ENCODE assay signal across 8 cellular contexts in genomic region chr10:17648243-17648750, GRCh38. TPM values are rescaled to one million over a fixed set of nuclear protein-coding genes. Genes with fewer than 3 reads are reported as not detected.
DNase-seq lines count a peak whose midpoint lies in the region; ATAC-seq, FAIRE-seq and TF ChIP-seq lines count a peak whose summit lies in the region.
"Not testable (repeated sequence)": the region's sequence is repeated elsewhere in the genome, so short reads cannot be mapped to it uniquely, and the experiment has no call there.

No MANE protein-coding gene starts in this region.

- not testable (repeated sequence) for H3K27me3 ChIP-seq in CD8-positive, alpha-beta memory T cell (ENCODE audit: insufficient read depth, low read length, poor library complexity, severe bottlenecking); HepG2 (ENCODE audit: control insufficient read depth in 1 of 2, insufficient read depth in 2 of 2, low read length in 2 of 2)

- CTCF ChIA-PET in CD8-positive, alpha-beta memory T cell (lab: Charles Lee): interaction anchor here (1.3 to 1.8 kb wide), 3 partner anchors 25 to 88 kb away, joined by 3 to 4 read pairs (median 4); no protein-coding TSS in a partner anchor
- CTCF ChIA-PET in activated CD4-positive, alpha-beta T cell treated with anti-CD3 and anti-CD28 coated beads, Interleukin-2, amount 10 ng/mL, durations not matched to agents 7 days and 5 days (lab: Charles Lee): interaction anchor here (0.9 to 1.6 kb wide), 2 partner anchors 14 to 31 kb away, joined by 3 to 4 read pairs; partner anchors contain the start of gene HACD1
- CTCF ChIA-PET in HepG2 (lab: Yijun Ruan, JAX; ENCODE audit: low intra/inter-chr PET ratio, low total read pairs): not testable (repeated sequence)

- H3K79me2 ChIP-seq in HepG2 (ENCODE audit: insufficient read depth, low read length): peaks cover 94% of the 10 kb centered on the region

- TF ChIP-seq CTCF in HepG2 (CRISPR knock-in tag; IDR thresholded peaks at IDR 0.05): not testable (repeated sequence)

- peaks cover 66 to 95% (median 90%) of the 10 kb centered on the region in 3 donors for H3K4me1 Mint-ChIP-seq in CD8-positive, alpha-beta memory T cell
- peaks cover 63% of the 10 kb centered on the region for H3K4me1 Mint-ChIP-seq in activated CD4-positive, alpha-beta T cell treated with anti-CD3 and anti-CD28 coated beads, Interleukin-2, amount 10 ng/mL, durations not matched to agents 7 days and 5 days
- peaks cover 78% of the 10 kb centered on the region for H3K4me1 Mint-ChIP-seq in activated T-cell treated with anti-CD3 and anti-CD28 coated beads, Interleukin-2, amount 50 U/mL, for 24 hours (ENCODE audit: low read depth)
- H3K4me1 Mint-ChIP-seq in activated naive CD8-positive, alpha-beta T cell treated with anti-CD3 and anti-CD28 coated beads, Interleukin-2, amount 50 U/mL, for 24 hours: peaks cover 85% of the 10 kb centered on the region

- peaks cover 51% of the 10 kb centered on the region for H3K4me1 ChIP-seq in CD8-positive, alpha-beta memory T cell (ENCODE audit: insufficient read depth, low read length)
- peaks cover 77% of the 10 kb centered on the region for H3K4me1 ChIP-seq in HepG2 (ENCODE audit: insufficient read depth, low read length)

- 97% methylated on average over 9 of the region's 9 CpGs for WGBS in HepG2 (ENCODE audit: low lambda C conversion rate)

- peak overlapping the region; percentile 35 for H3K4me3 ChIP-seq in CD8-positive, alpha-beta memory T cell (ENCODE audit: low read length)
- not testable (repeated sequence) for H3K4me3 ChIP-seq in HepG2 (replicated peaks in 1 of 3; ENCODE audit: insufficient read depth in 1 of 3, low read depth in 2 of 3, low read length in 3 of 3)

- peak; percentile 72 for ATAC-seq in activated naive CD8-positive, alpha-beta T cell treated with anti-CD3 and anti-CD28 coated beads, Interleukin-2, amount 50 U/mL, for 24 hours
- not testable (repeated sequence) for ATAC-seq in HepG2

- H3K27ac ChIP-seq in CD8-positive, alpha-beta memory T cell (ENCODE audit: low read depth, low read length): not testable (repeated sequence)
- peak overlapping the region; percentile 35 for H3K27ac ChIP-seq in HepG2 (ENCODE audit: extremely low read length, insufficient read depth, low read length)

- H3K36me3 Mint-ChIP-seq in CD8-positive, alpha-beta memory T cell: peaks cover 10 to 40% (median 17%) of the 10 kb centered on the region in 3 donors
- peaks cover 57% of the 10 kb centered on the region for H3K36me3 Mint-ChIP-seq in activated CD4-positive, alpha-beta T cell treated with anti-CD3 and anti-CD28 coated beads, Interleukin-2, amount 10 ng/mL, durations not matched to agents 7 days and 5 days (ENCODE audit: low read depth)
- H3K36me3 Mint-ChIP-seq in activated T-cell treated with anti-CD3 and anti-CD28 coated beads, Interleukin-2, amount 50 U/mL, for 24 hours (ENCODE audit: low read depth): peaks cover 80% of the 10 kb centered on the region
- peaks cover 60% of the 10 kb centered on the region for H3K36me3 Mint-ChIP-seq in activated naive CD8-positive, alpha-beta T cell treated with anti-CD3 and anti-CD28 coated beads, Interleukin-2, amount 50 U/mL, for 24 hours (ENCODE audit: low read depth)

- TF ChIP-seq POLR2A in HepG2 (IDR thresholded peaks at IDR 0.05; ENCODE audit: insufficient read depth in 1 of 2, low read depth in 2 of 2, low read length in 2 of 2): not testable (repeated sequence)

- not testable (repeated sequence) for TF ChIP-seq EP300 in HepG2 (IDR thresholded peaks at IDR 0.05; ENCODE audit: low read depth in 2 of 2, low read length in 2 of 2); HepG2 (CRISPR knock-in tag; IDR thresholded peaks at IDR 0.05; ENCODE audit: borderline replicate concordance)

- TF ChIP-seq RAD21 in HepG2 (CRISPR knock-in tag; IDR thresholded peaks at IDR 0.05): not testable (repeated sequence)

- not testable (repeated sequence) for BruUV-seq in HepG2 (replicated peaks; lab: Mats Ljungman, UMichigan)

- in situ Hi-C loops in HepG2 (cut with HindIII; ENCODE audit: extremely low pct_ligation_motif_present, low pct_unique_long_range_greater_than_20kb): not testable (repeated sequence)

- not testable (repeated sequence) for H3K36me3 ChIP-seq in CD8-positive, alpha-beta memory T cell (ENCODE audit: insufficient read depth, low read length); HepG2 (replicated peaks in 1 of 2; ENCODE audit: control insufficient read depth in 1 of 2, insufficient read depth in 2 of 2, low read length in 2 of 2)

- intact Hi-C loops in HepG2 (cut with micrococcal nuclease; ENCODE audit: unreplicated experiment): not testable (repeated sequence)

- DNase-seq in CD8-positive, alpha-beta memory T cell: peak; percentile 6 to 68 (median 51)
- peak; percentile 16 for DNase-seq in T follicular helper cell (ENCODE audit: low read depth)
- peak; percentile 44 for DNase-seq in activated CD4-positive, alpha-beta T cell treated with anti-CD3 and anti-CD28 coated beads, Interleukin-2, amount 10 ng/mL, durations not matched to agents 7 days and 5 days
- peak; percentile 56 for DNase-seq in activated T-cell treated with anti-CD3 and anti-CD28 coated beads, Interleukin-2, amount 50 U/mL, for 24 hours
- DNase-seq in activated naive CD8-positive, alpha-beta T cell treated with anti-CD3 and anti-CD28 coated beads, Interleukin-2, amount 50 U/mL, for 24 hours: peak; percentile 75
- DNase-seq in HepG2 (ENCODE audit: low spot score): not testable (repeated sequence)
- peak; percentile 39 to 53 for DNase-seq in stimulated activated CD4-positive, alpha-beta T cell treated with anti-CD3 and anti-CD28 coated beads, Interleukin-2, amount 100 ng/mL, for 24 hours
- peak; percentile 42 to 80 for DNase-seq in stimulated activated CD8-positive, alpha-beta memory T cell treated with anti-CD3 and anti-CD28 coated beads, Interleukin-7, amount 100 ng/mL, for 48 hours (ENCODE audit: extremely low read depth in 1 of 2, low read depth in 1 of 2)

- H4K20me1 ChIP-seq in HepG2 (ENCODE audit: insufficient read depth, low read length): not testable (repeated sequence)

- H3K9me3 ChIP-seq in CD8-positive, alpha-beta memory T cell (ENCODE audit: low read length); HepG2 (ENCODE audit: low read length): not testable (repeated sequence)

- H3K4me2 ChIP-seq in HepG2 (ENCODE audit: low read depth, low read length): not testable (repeated sequence)

- not testable (repeated sequence) for H2AFZ ChIP-seq in HepG2 (ENCODE audit: low read length)

- POLR2A ChIA-PET in CD8-positive, alpha-beta memory T cell (lab: Charles Lee): interaction anchor here (1.1 kb wide), 1 partner anchor 14 kb away, joined by 3 read pairs; no protein-coding TSS in a partner anchor
- POLR2A ChIA-PET in activated CD4-positive, alpha-beta T cell treated with anti-CD3 and anti-CD28 coated beads, Interleukin-2, amount 10 ng/mL, durations not matched to agents 7 days and 5 days (lab: Charles Lee): interaction anchor here (0.6 kb wide), 1 partner anchor 153 kb away, joined by 3 read pairs; no protein-coding TSS in a partner anchor
- POLR2A ChIA-PET in HepG2 (lab: Yijun Ruan, JAX): interaction anchor here (1.7 kb wide), 1 partner anchor 25 kb away, joined by 4 read pairs; no protein-coding TSS in a partner anchor

- H3K27ac Mint-ChIP-seq in CD8-positive, alpha-beta memory T cell: peak overlapping the region; percentile 72 to 92 (median 86)
- peak overlapping the region; percentile 90 for H3K27ac Mint-ChIP-seq in activated CD4-positive, alpha-beta T cell treated with anti-CD3 and anti-CD28 coated beads, Interleukin-2, amount 10 ng/mL, durations not matched to agents 7 days and 5 days
- H3K27ac Mint-ChIP-seq in activated T-cell treated with anti-CD3 and anti-CD28 coated beads, Interleukin-2, amount 50 U/mL, for 24 hours: peak overlapping the region; percentile 91
- peak overlapping the region; percentile 91 for H3K27ac Mint-ChIP-seq in activated naive CD8-positive, alpha-beta T cell treated with anti-CD3 and anti-CD28 coated beads, Interleukin-2, amount 50 U/mL, for 24 hours

- not testable (repeated sequence) for H3K27me3 Mint-ChIP-seq in CD8-positive, alpha-beta memory T cell; activated CD4-positive, alpha-beta T cell treated with anti-CD3 and anti-CD28 coated beads, Interleukin-2, amount 10 ng/mL, durations not matched to agents 7 days and 5 days; activated T-cell treated with anti-CD3 and anti-CD28 coated beads, Interleukin-2, amount 50 U/mL, for 24 hours; activated naive CD8-positive, alpha-beta T cell treated with anti-CD3 and anti-CD28 coated beads, Interleukin-2, amount 50 U/mL, for 24 hours

- H3K9me3 Mint-ChIP-seq in CD8-positive, alpha-beta memory T cell; activated T-cell treated with anti-CD3 and anti-CD28 coated beads, Interleukin-2, amount 50 U/mL, for 24 hours: not testable (repeated sequence)
- peaks cover 24% of the 10 kb centered on the region for H3K9me3 Mint-ChIP-seq in activated CD4-positive, alpha-beta T cell treated with anti-CD3 and anti-CD28 coated beads, Interleukin-2, amount 10 ng/mL, durations not matched to agents 7 days and 5 days
- H3K9me3 Mint-ChIP-seq in activated naive CD8-positive, alpha-beta T cell treated with anti-CD3 and anti-CD28 coated beads, Interleukin-2, amount 50 U/mL, for 24 hours: peaks cover 10% of the 10 kb centered on the region

- H3K4me3 Mint-ChIP-seq in CD8-positive, alpha-beta memory T cell: peak overlapping the region; percentile 51 to 82 (median 72)
- H3K4me3 Mint-ChIP-seq in activated CD4-positive, alpha-beta T cell treated with anti-CD3 and anti-CD28 coated beads, Interleukin-2, amount 10 ng/mL, durations not matched to agents 7 days and 5 days: peak overlapping the region; percentile 61
- peak overlapping the region; percentile 60 for H3K4me3 Mint-ChIP-seq in activated T-cell treated with anti-CD3 and anti-CD28 coated beads, Interleukin-2, amount 50 U/mL, for 24 hours
- peak overlapping the region; percentile 64 for H3K4me3 Mint-ChIP-seq in activated naive CD8-positive, alpha-beta T cell treated with anti-CD3 and anti-CD28 coated beads, Interleukin-2, amount 50 U/mL, for 24 hours

- FAIRE-seq in HepG2 (lab: Jason Lieb, UNC): not testable (repeated sequence)

- not testable (repeated sequence) for H3K9ac ChIP-seq in HepG2 (ENCODE audit: insufficient read depth, low read depth, low read length)

RNA-seq across cellular contexts. Expression of gene STAM, which starts 4.3 kb away (rescaled TPM):
- total RNA-seq in CD8-positive, alpha-beta memory T cell: 10 to 100 TPM; 18.5 to 22.3 TPM
- 7.8 TPM for polyA plus RNA-seq in CD8-positive, alpha-beta memory T cell
- total RNA-seq in activated CD4-positive, alpha-beta T cell treated with anti-CD3 and anti-CD28 coated beads, Interleukin-2, amount 10 ng/mL, durations not matched to agents 7 days and 5 days: 10 to 100 TPM; 16.6 to 23.8 TPM
- 25.1 and 31.7 TPM in 2 replicates for total RNA-seq in HepG2 (2016; rRNA removed; fragmentation: Illumina TruSeq; extraction: Trizol)
- total RNA-seq in HepG2 (2016; cell fraction: cytosol; rRNA removed; fragmentation: Illumina TruSeq; extraction: Trizol; ENCODE audit: low read depth): 5.4 TPM in 2 replicates
- total RNA-seq in HepG2 (2016; cell fraction: insoluble cytoplasmic fraction; rRNA removed; fragmentation: Illumina TruSeq; extraction: Trizol): 26.6 and 29.6 TPM in 2 replicates
- 11.2 and 11.3 TPM in 2 replicates for total RNA-seq in HepG2 (2016; cell fraction: membrane; rRNA removed; fragmentation: Illumina TruSeq; extraction: Trizol)
- total RNA-seq in HepG2 (2016; cell fraction: nucleus; rRNA removed; fragmentation: Illumina TruSeq; extraction: Trizol): 37.3 and 38.6 TPM in 2 replicates
- polyA plus RNA-seq in HepG2 (2011; rRNA removed): 17.7 and 19.5 TPM in 2 replicates
- 15.3 and 21.5 TPM in 2 replicates for polyA plus RNA-seq in HepG2 (2011; cell fraction: cytosol; rRNA removed)
- polyA plus RNA-seq in HepG2 (2011; cell fraction: nucleus; rRNA removed): 10.6 and 11.9 TPM in 2 replicates
- 15.8 and 19.6 TPM in 2 replicates for polyA plus RNA-seq in HepG2 (2012)
- 1.7 and 2.0 TPM in 2 replicates for polyA plus RNA-seq in HepG2 (2016; cell fraction: cytosol; fragmentation: Illumina TruSeq; extraction: Trizol; ENCODE audit: low read depth)
- polyA plus RNA-seq in HepG2 (2016; cell fraction: insoluble cytoplasmic fraction; fragmentation: Illumina TruSeq; extraction: Trizol; ENCODE audit: low read depth): 34.4 and 39.5 TPM in 2 replicates
- 5.8 and 6.3 TPM in 2 replicates for polyA plus RNA-seq in HepG2 (2016; cell fraction: membrane; fragmentation: Illumina TruSeq; extraction: Trizol; ENCODE audit: low read depth)
- 24.4 and 25.4 TPM in 2 replicates for polyA plus RNA-seq in HepG2 (2016; cell fraction: nucleus; fragmentation: Illumina TruSeq; extraction: Trizol; ENCODE audit: insufficient read depth, low read depth)
- 22.5 and 30.1 TPM in 2 replicates for polyA minus RNA-seq in HepG2 (2011; rRNA and poly(A)+ RNA removed; ENCODE audit: low replicate concordance)
- 20.3 and 26.5 TPM in 2 replicates for polyA minus RNA-seq in HepG2 (2011; cell fraction: cytosol; rRNA and poly(A)+ RNA removed)
- 95.6 and 102 TPM in 2 replicates for polyA minus RNA-seq in HepG2 (2011; cell fraction: nucleus; rRNA and poly(A)+ RNA removed)

RNA-seq across cellular contexts. Expression of gene HACD1, which starts 31.1 kb away (rescaled TPM):
- 1 to 10 TPM; 1.9 to 2.2 TPM for total RNA-seq in CD8-positive, alpha-beta memory T cell
- 1.1 TPM for polyA plus RNA-seq in CD8-positive, alpha-beta memory T cell
- under 1 TPM; 0.47 to 0.69 TPM for total RNA-seq in activated CD4-positive, alpha-beta T cell treated with anti-CD3 and anti-CD28 coated beads, Interleukin-2, amount 10 ng/mL, durations not matched to agents 7 days and 5 days
- 31.7 and 47.6 TPM in 2 replicates for total RNA-seq in HepG2 (2016; rRNA removed; fragmentation: Illumina TruSeq; extraction: Trizol)
- 24.9 and 27.9 TPM in 2 replicates for total RNA-seq in HepG2 (2016; cell fraction: cytosol; rRNA removed; fragmentation: Illumina TruSeq; extraction: Trizol; ENCODE audit: low read depth)
- total RNA-seq in HepG2 (2016; cell fraction: insoluble cytoplasmic fraction; rRNA removed; fragmentation: Illumina TruSeq; extraction: Trizol): 34.4 and 46.4 TPM in 2 replicates
- total RNA-seq in HepG2 (2016; cell fraction: membrane; rRNA removed; fragmentation: Illumina TruSeq; extraction: Trizol): 36.8 and 37.9 TPM in 2 replicates
- total RNA-seq in HepG2 (2016; cell fraction: nucleus; rRNA removed; fragmentation: Illumina TruSeq; extraction: Trizol): 41.2 and 41.6 TPM in 2 replicates
- polyA plus RNA-seq in HepG2 (2011; rRNA removed): 34.2 and 43.4 TPM in 2 replicates
- 12.3 and 17.0 TPM in 2 replicates for polyA plus RNA-seq in HepG2 (2011; cell fraction: cytosol; rRNA removed)
- 16.5 and 23.0 TPM in 2 replicates for polyA plus RNA-seq in HepG2 (2011; cell fraction: nucleus; rRNA removed)
- 24.3 and 26.8 TPM in 2 replicates for polyA plus RNA-seq in HepG2 (2012)
- polyA plus RNA-seq in HepG2 (2016; cell fraction: cytosol; fragmentation: Illumina TruSeq; extraction: Trizol; ENCODE audit: low read depth): 37.7 and 37.9 TPM in 2 replicates
- polyA plus RNA-seq in HepG2 (2016; cell fraction: insoluble cytoplasmic fraction; fragmentation: Illumina TruSeq; extraction: Trizol; ENCODE audit: low read depth): 30.1 and 31.0 TPM in 2 replicates
- 31.9 and 36.7 TPM in 2 replicates for polyA plus RNA-seq in HepG2 (2016; cell fraction: membrane; fragmentation: Illumina TruSeq; extraction: Trizol; ENCODE audit: low read depth)
- 55.5 and 64.1 TPM in 2 replicates for polyA plus RNA-seq in HepG2 (2016; cell fraction: nucleus; fragmentation: Illumina TruSeq; extraction: Trizol; ENCODE audit: insufficient read depth, low read depth)
- 22.0 and 22.8 TPM in 2 replicates for polyA minus RNA-seq in HepG2 (2011; rRNA and poly(A)+ RNA removed; ENCODE audit: low replicate concordance)
- polyA minus RNA-seq in HepG2 (2011; cell fraction: cytosol; rRNA and poly(A)+ RNA removed): 12.8 and 18.0 TPM in 2 replicates
- 23.7 and 24.9 TPM in 2 replicates for polyA minus RNA-seq in HepG2 (2011; cell fraction: nucleus; rRNA and poly(A)+ RNA removed)

Comparison
In these comparisons a context has a peak if more than half of its experiments do, and no peak if none do; other contexts are left out.
1. RNA of gene HACD1, which starts 31.1 kb away (total RNA-seq): 24.9 to 47.6 TPM in HepG2; 1.9 to 2.2 TPM in CD8-positive, alpha-beta memory T cell and 0.47 to 0.69 TPM in activated CD4-positive, alpha-beta T cell treated with anti-CD3 and anti-CD28 coated beads, Interleukin-2, amount 10 ng/mL, durations not matched to agents 7 days and 5 days; every median in the first group is over 4 times any median in the second.
2. Peak in every context shown above with its lines, with median percentiles within 50 percentile points of each other: H3K27ac Mint-ChIP-seq and H3K4me3 Mint-ChIP-seq.